ENCODE assay signal across 17 cellular contexts in the genomic region with DNA sequence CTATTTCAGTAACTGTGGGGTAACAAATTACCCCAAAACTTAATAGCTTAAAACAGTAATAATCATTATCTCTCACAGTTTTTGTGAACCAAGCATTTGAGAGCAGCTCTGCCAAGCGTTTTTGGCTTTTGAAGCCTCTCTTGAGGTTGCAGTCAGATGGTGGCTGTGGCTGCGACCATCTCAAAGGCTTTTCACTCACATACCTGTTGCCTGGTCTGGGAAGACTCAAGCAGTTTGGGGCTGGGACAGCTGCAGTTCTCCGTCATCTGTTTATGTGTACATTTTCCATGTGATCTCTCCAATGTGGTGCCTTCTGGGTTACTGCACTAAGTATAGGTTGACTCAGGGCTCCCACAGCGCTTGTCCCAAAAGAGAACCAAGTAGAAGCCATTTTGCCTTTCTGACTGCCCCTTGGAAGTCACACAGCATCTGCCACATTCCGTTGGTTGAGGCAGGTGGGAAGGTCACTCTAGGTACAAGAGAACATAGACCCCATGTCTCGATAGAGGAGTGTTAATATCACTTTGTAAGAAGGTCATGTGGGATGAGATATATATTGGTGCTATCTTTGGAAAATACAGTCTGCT. TPM values are rescaled to one million over a fixed set of nuclear protein-coding genes. Genes with fewer than 3 reads are reported as not detected.
"Had no signal": no experiment of that assay in that cellular context is flagged by ENCODE, and none has a peak within 500 bp of the region (broad histone marks: within the 10 kb centered on the region; RNA-seq: fewer than 3 reads in every experiment).

No MANE protein-coding gene starts in this region.

- H3K9me3 ChIP-seq: right atrium auricular region, thoracic aorta had no signal

- H3K4me3 ChIP-seq: lung, right atrium auricular region, skin epidermis, thoracic aorta had no signal

- H3K27me3 Mint-ChIP-seq: activated CD4-positive, alpha-beta T cell treated with anti-CD3 and anti-CD28 coated beads, Interleukin-2, amount 10 ng/mL, durations not matched to agents 24 days and 14 days; activated CD8-positive, alpha-beta T cell treated with anti-CD3 and anti-CD28 coated beads for 36 hours; activated naive CD4-positive, alpha-beta T cell treated with anti-CD3 and anti-CD28 coated beads, Interleukin-2, amount 50 U/mL, for 24 hours; progenitor cell of endocrine pancreas had no signal

- H3K27me3 ChIP-seq: right atrium auricular region had no signal

- H3K27ac ChIP-seq: right atrium auricular region, skin epidermis, thoracic aorta had no signal

- H3K27ac Mint-ChIP-seq: activated CD4-positive, alpha-beta T cell treated with anti-CD3 and anti-CD28 coated beads, Interleukin-2, amount 10 ng/mL, durations not matched to agents 24 days and 14 days; activated CD8-positive, alpha-beta T cell treated with anti-CD3 and anti-CD28 coated beads for 36 hours; activated naive CD4-positive, alpha-beta T cell treated with anti-CD3 and anti-CD28 coated beads, Interleukin-2, amount 50 U/mL, for 24 hours; progenitor cell of endocrine pancreas; stimulated activated naive CD8-positive, alpha-beta T cell treated with anti-CD3 and anti-CD28 coated beads, Interleukin-15, Interleukin-2, amounts not matched to agents 100 ng/mL and 50 ng/mL, for 24 hours had no signal

- ATAC-seq: activated CD8-positive, alpha-beta T cell treated with anti-CD3 and anti-CD28 coated beads for 36 hours; left lobe of liver had no signal

- DNase-seq: activated CD4-positive, alpha-beta T cell treated with anti-CD3 and anti-CD28 coated beads, Interleukin-2, amount 10 ng/mL, durations not matched to agents 24 days and 14 days; activated CD4-positive, CD25-positive, alpha-beta regulatory T cell; activated CD8-positive, alpha-beta T cell treated with anti-CD3 and anti-CD28 coated beads for 36 hours; activated T-cell treated with anti-CD3 and anti-CD28 coated beads, Interleukin-2, amount 50 U/mL, for 1 hour; effector CD4-positive, alpha-beta T cell had no signal

- H3K36me3 ChIP-seq: right atrium auricular region, thoracic aorta had no signal

- FAIRE-seq: frontal cortex, keratinocyte, urothelium cell line had no signal

- H3K4me3 Mint-ChIP-seq: activated CD4-positive, alpha-beta T cell treated with anti-CD3 and anti-CD28 coated beads, Interleukin-2, amount 10 ng/mL, durations not matched to agents 24 days and 14 days; activated CD8-positive, alpha-beta T cell treated with anti-CD3 and anti-CD28 coated beads for 36 hours; activated naive CD4-positive, alpha-beta T cell treated with anti-CD3 and anti-CD28 coated beads, Interleukin-2, amount 50 U/mL, for 24 hours; neural crest cell; stimulated activated naive CD8-positive, alpha-beta T cell treated with anti-CD3 and anti-CD28 coated beads, Interleukin-15, Interleukin-2, amounts not matched to agents 100 ng/mL and 50 ng/mL, for 24 hours had no signal

- H3K9me3 Mint-ChIP-seq: activated CD4-positive, alpha-beta T cell treated with anti-CD3 and anti-CD28 coated beads, Interleukin-2, amount 10 ng/mL, durations not matched to agents 24 days and 14 days; activated CD8-positive, alpha-beta T cell treated with anti-CD3 and anti-CD28 coated beads for 36 hours; activated naive CD4-positive, alpha-beta T cell treated with anti-CD3 and anti-CD28 coated beads, Interleukin-2, amount 50 U/mL, for 24 hours; neural crest cell; stimulated activated naive CD8-positive, alpha-beta T cell treated with anti-CD3 and anti-CD28 coated beads, Interleukin-15, Interleukin-2, amounts not matched to agents 100 ng/mL and 50 ng/mL, for 24 hours had no signal

RNA-seq across cellular contexts. Expression of a gene that starts 49.6 kb away (rescaled TPM):
- total RNA-seq: activated CD8-positive, alpha-beta T cell treated with anti-CD3 and anti-CD28 coated beads for 36 hours had no signal
